Comparison of ENCODE assay signal across 10 cellular contexts in the genomic region with DNA sequence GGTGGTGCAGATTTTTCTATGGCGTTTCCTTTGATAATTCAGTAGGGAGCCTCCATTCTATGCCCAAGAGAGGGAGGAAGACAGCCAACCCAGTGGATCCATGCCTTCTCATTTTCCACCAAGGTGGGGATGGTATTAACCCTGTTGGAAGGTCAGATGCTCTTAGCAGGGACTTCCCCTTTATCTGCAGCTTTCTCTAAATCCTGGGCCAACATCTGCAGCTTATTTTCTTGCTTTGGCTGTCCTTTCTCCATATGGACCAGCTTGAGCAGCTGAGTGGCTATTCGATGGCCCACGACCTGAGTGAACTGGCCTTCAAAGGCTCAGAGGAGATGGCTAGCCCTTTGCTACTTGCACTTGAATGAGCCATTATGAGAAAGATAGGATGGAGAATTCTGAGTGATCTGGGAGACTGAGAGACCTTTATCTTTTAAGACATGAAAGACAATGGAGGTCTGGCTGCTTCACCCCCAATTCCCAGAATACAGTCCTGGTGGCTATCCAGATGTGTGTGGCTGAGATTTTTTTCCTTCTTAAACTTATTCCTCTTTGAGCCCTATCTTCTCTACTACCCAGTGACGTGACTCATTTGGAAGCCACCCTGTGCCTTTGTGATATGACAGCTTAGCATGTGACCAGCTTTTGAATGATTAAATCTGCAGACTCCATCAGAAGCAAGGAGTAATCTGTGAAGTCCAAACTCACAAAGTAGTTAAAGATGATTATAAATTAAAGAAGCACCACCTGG. TPM values are rescaled to one million over a fixed set of nuclear protein-coding genes. Genes with fewer than 3 reads are reported as not detected.
DNase-seq lines count a peak whose midpoint lies in the region; ATAC-seq, FAIRE-seq and TF ChIP-seq lines count a peak whose summit lies in the region.
"Had no signal": no experiment of that assay in that cellular context is flagged by ENCODE, and none has a peak within 500 bp of the region (broad histone marks: within the 10 kb centered on the region; RNA-seq: fewer than 3 reads in every experiment).

No MANE protein-coding gene starts in this region.

- H3K79me2 ChIP-seq in smooth muscle cell (ENCODE audit: low read depth), result peaks cover 53% of the 10 kb centered on the region

- peak overlapping the region; percentile 60 for H3K4me2 ChIP-seq in smooth muscle cell

- no peaks in the 10 kb centered on the region for H3K36me3 ChIP-seq in smooth muscle cell (ENCODE audit: low read depth)

- no peak overlapping the region for H2AFZ ChIP-seq in smooth muscle cell (ENCODE audit: low read depth)

- H3K4me3 ChIP-seq in fibroblast of pulmonary artery (replicated peaks; ENCODE audit: low read depth, low read length), result no peak overlapping the region
- H3K4me3 ChIP-seq in smooth muscle cell, result no peak overlapping the region

- H3K4me1 ChIP-seq in smooth muscle cell (ENCODE audit: low read depth), result peaks cover 28% of the 10 kb centered on the region

- peak overlapping the region; percentile 92 for H3K27ac ChIP-seq in smooth muscle cell (ENCODE audit: low read depth)

- 66% methylated on average over 4 of the region's 4 CpGs for WGBS in smooth muscle cell (ENCODE audit: low lambda C conversion rate)

- H3F3A ChIP-seq in smooth muscle cell (ENCODE audit: low read depth), result peaks cover 21% of the 10 kb centered on the region

- no peaks in the 10 kb centered on the region for H3K27me3 ChIP-seq in smooth muscle cell (ENCODE audit: low read depth)

- H3K9me3 ChIP-seq in smooth muscle cell (replicated peaks; ENCODE audit: low read depth), result no peaks in the 10 kb centered on the region

- ATAC-seq in GM19397 (IDR thresholded peaks at IDR 0.05; ENCODE audit: unreplicated experiment), result peak; percentile 28
- ATAC-seq in HG03558 (IDR thresholded peaks at IDR 0.05; ENCODE audit: extremely low read depth, unreplicated experiment), result peak; percentile 36
- no peak for ATAC-seq in HG03108 (IDR thresholded peaks at IDR 0.05; ENCODE audit: unreplicated experiment)
- no peak for ATAC-seq in GM18505 (IDR thresholded peaks at IDR 0.05; ENCODE audit: unreplicated experiment)

- H4K20me1 ChIP-seq in smooth muscle cell (ENCODE audit: low read depth), result no peaks in the 10 kb centered on the region

- no peak for FAIRE-seq in frontal cortex (lab: Jason Lieb, UNC)
- FAIRE-seq: G401.6 had no signal

- peak; percentile 72 for DNase-seq in fibroblast of pulmonary artery (ENCODE audit: low read depth)
- DNase-seq in smooth muscle cell (lab: John Stamatoyannopoulos, UW; ENCODE audit: unreplicated experiment), result no peak
- DNase-seq in frontal cortex (ENCODE audit: low spot score in 2 of 2), result no peak
- DNase-seq in NCI-H128 (lab: John Stamatoyannopoulos, UW; ENCODE audit: unreplicated experiment), result no peak
- DNase-seq: NCI-H774 had no signal

- no peak for TF ChIP-seq POLR2A in GM18505 (IDR thresholded peaks at IDR 0.05; ENCODE audit: borderline replicate concordance, extremely low read depth, insufficient read depth, insufficient read length)

- peak overlapping the region; percentile 55 for H3K9ac ChIP-seq in smooth muscle cell (ENCODE audit: low read depth)

- TF ChIP-seq CTCF in fibroblast of pulmonary artery (IDR thresholded peaks at IDR 0.05; ENCODE audit: low read length, missing control alignments) (no peak), smooth muscle cell (IDR thresholded peaks at IDR 0.05; ENCODE audit: borderline replicate concordance, insufficient read depth, poor library complexity, severe bottlenecking) (no peak)

RNA-seq across cellular contexts. Expression of gene TRAK1, which starts 39.6 kb away (rescaled TPM):
- total RNA-seq in smooth muscle cell (13.7 and 16.3 TPM in 2 replicates), frontal cortex (28.1 TPM)
- 8.7 and 13.9 TPM in 2 replicates for polyA plus RNA-seq in smooth muscle cell

Comparison
In these comparisons a context has a peak if more than half of its experiments do, and no peak if none do; other contexts are left out.
1. ATAC-seq: peak in GM19397 (single experiment) and HG03558 (single experiment); none in HG03108 (single experiment) and GM18505 (single experiment).